In the genomic region with DNA sequence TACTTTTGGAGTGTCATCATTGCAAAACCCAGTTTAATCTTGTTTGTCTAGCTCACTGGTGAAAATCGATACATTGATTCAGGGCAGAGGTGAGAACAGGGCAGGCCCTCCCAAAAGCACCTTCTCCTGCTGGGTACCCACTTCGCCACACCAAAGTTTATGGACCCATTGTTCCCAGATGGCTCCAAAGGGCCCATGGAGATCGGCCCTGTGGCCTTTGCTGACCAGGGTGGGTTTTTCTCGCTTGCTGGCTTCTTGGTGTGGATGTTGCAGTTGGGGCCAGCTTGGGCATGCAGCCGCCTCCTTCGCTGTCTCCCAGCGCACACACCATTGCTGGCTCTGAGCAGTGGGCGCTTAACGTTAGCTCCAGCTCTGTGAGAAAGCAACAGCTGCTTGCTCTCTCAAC, we compare ENCODE assay signal across 1 cellular context.
TF ChIP-seq lines count a peak whose summit lies in the region.

No MANE protein-coding gene starts in this region.

TF ChIP-seq in WTC11, 78 proteins besides CTCF, POLR2A, EP300 and RAD21 (continued from another document):
- no peak for TF ChIP-seq IRF2 (CRISPR knock-in tag; IDR thresholded peaks at IDR 0.05; ENCODE audit: borderline replicate concordance, low read depth)
- TF ChIP-seq FOXK1 (CRISPR knock-in tag; IDR thresholded peaks at IDR 0.05) = no peak
